In the genomic region with DNA sequence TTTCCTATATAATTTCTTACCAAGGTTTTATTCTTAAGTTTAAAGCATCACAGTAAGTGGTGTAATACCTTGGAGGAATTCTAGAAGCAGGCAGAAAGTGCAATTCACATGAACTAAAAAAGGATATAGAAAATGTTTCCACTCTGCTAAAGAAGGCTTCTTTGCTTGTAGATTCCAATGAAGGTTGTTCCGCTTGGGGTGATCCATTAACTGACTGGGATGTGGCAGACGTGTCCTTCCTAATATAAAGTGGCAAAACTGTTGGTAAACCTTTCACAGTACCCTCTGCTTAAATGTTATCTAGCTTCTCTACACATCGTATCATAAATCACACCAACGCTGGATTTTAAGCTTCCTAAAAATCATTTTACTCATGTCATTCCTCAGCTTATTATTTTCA, we compare ENCODE assay signal across 18 cellular contexts. TPM values are rescaled to one million over a fixed set of nuclear protein-coding genes. Genes with fewer than 3 reads are reported as not detected.
DNase-seq lines count a peak whose midpoint lies in the region; ATAC-seq and TF ChIP-seq lines count a peak whose summit lies in the region.
"Had no signal": no experiment of that assay in that cellular context is flagged by ENCODE, and none has a peak within 500 bp of the region (broad histone marks: within the 10 kb centered on the region; RNA-seq: fewer than 3 reads in every experiment).

No MANE protein-coding gene starts in this region.

- no peaks in the 10 kb centered on the region for H3K9me3 ChIP-seq in breast epithelium
- H3K9me3 ChIP-seq: MG63 had no signal

- no peaks in the 10 kb centered on the region for H3K27me3 Mint-ChIP-seq in activated naive CD8-positive, alpha-beta T cell treated with anti-CD3 and anti-CD28 coated beads, Interleukin-2, amount 50 U/mL, for 24 hours
- peaks cover 7% of the 10 kb centered on the region for H3K27me3 Mint-ChIP-seq in progenitor cell of endocrine pancreas
- peaks cover 3% of the 10 kb centered on the region for H3K27me3 Mint-ChIP-seq in activated CD4-positive, alpha-beta T cell treated with anti-CD3 and anti-CD28 coated beads, Interleukin-2, amount 10 ng/mL, durations not matched to agents 7 days and 5 days
- H3K27me3 Mint-ChIP-seq: B cell had no signal

- H3K36me3 ChIP-seq in breast epithelium = no peaks in the 10 kb centered on the region
- H3K36me3 ChIP-seq: MG63 had no signal

- intact Hi-C loops in breast epithelium (cut with DNase I; ENCODE audit: low total_unique reads) = no loop called here

- no peak overlapping the region for H3K27ac ChIP-seq in breast epithelium
- H3K27ac ChIP-seq: C4-2B, GM23248, RWPE1 had no signal

- in situ Hi-C loops in Caki2 (cut with HindIII; ENCODE audit: low pct_unique_long_range_greater_than_20kb, low sequenced_read_pairs) = no loop called here

- no peak for TF ChIP-seq POLR2A in breast epithelium (IDR thresholded peaks at IDR 0.05)

- ATAC-seq in activated naive CD8-positive, alpha-beta T cell treated with anti-CD3 and anti-CD28 coated beads, Interleukin-2, amount 50 U/mL, for 24 hours = no peak

- CTCF ChIA-PET in activated CD4-positive, alpha-beta T cell treated with anti-CD3 and anti-CD28 coated beads, Interleukin-2, amount 10 ng/mL, durations not matched to agents 7 days and 5 days (lab: Charles Lee) = no interaction called here

- no peak overlapping the region for H3K27ac Mint-ChIP-seq in activated naive CD8-positive, alpha-beta T cell treated with anti-CD3 and anti-CD28 coated beads, Interleukin-2, amount 50 U/mL, for 24 hours
- H3K27ac Mint-ChIP-seq in progenitor cell of endocrine pancreas = no peak overlapping the region
- H3K27ac Mint-ChIP-seq in activated CD4-positive, alpha-beta T cell treated with anti-CD3 and anti-CD28 coated beads, Interleukin-2, amount 10 ng/mL, durations not matched to agents 7 days and 5 days = no peak overlapping the region
- H3K27ac Mint-ChIP-seq: B cell, H9 had no signal

- no peak overlapping the region for H3K4me3 ChIP-seq in breast epithelium
- H3K4me3 ChIP-seq: GM23248, MG63 had no signal

- TF ChIP-seq CTCF in progenitor cell of endocrine pancreas (IDR thresholded peaks at IDR 0.05; ENCODE audit: unreplicated experiment) (no peak), breast epithelium (IDR thresholded peaks at IDR 0.05) (no peak)

- peaks cover 20% of the 10 kb centered on the region for H3K4me1 Mint-ChIP-seq in activated naive CD8-positive, alpha-beta T cell treated with anti-CD3 and anti-CD28 coated beads, Interleukin-2, amount 50 U/mL, for 24 hours
- peaks cover 10% of the 10 kb centered on the region for H3K4me1 Mint-ChIP-seq in progenitor cell of endocrine pancreas (ENCODE audit: low read depth)
- H3K4me1 Mint-ChIP-seq in activated CD4-positive, alpha-beta T cell treated with anti-CD3 and anti-CD28 coated beads, Interleukin-2, amount 10 ng/mL, durations not matched to agents 7 days and 5 days = peaks cover 16% of the 10 kb centered on the region

- H3K4me1 ChIP-seq in breast epithelium = no peaks in the 10 kb centered on the region

- H3K27me3 ChIP-seq in breast epithelium = no peaks in the 10 kb centered on the region
- H3K27me3 ChIP-seq: MG63 had no signal

- peak; percentile 58 for DNase-seq in Caki2 (ENCODE audit: low read depth)
- DNase-seq in activated naive CD8-positive, alpha-beta T cell treated with anti-CD3 and anti-CD28 coated beads, Interleukin-2, amount 50 U/mL, for 24 hours = no peak
- DNase-seq in kidney tubule cell (ENCODE audit: low spot score) = peak; percentile 61
- no peak for DNase-seq in progenitor cell of endocrine pancreas (ENCODE audit: low spot score, unreplicated experiment)
- DNase-seq in SW480 (ENCODE audit: low spot score) = no peak
- no peak for DNase-seq in activated CD4-positive, alpha-beta T cell treated with anti-CD3 and anti-CD28 coated beads, Interleukin-2, amount 10 ng/mL, durations not matched to agents 7 days and 5 days
- no peak for DNase-seq in HuH-7 (ENCODE audit: low spot score)
- no peak for DNase-seq in breast epithelium (ENCODE audit: low spot score in 2 of 2)
- DNase-seq: GM23248, H9, MG63, NCI-H2029 treated with DMSO at 0.1 percent for 48 hours, NCI-H2227 treated with DMSO at 0.1 percent for 48 hours, NCI-H526 treated with DMSO at 0.1 percent for 48 hours, SHP77 had no signal

- no peaks in the 10 kb centered on the region for H3K9me3 Mint-ChIP-seq in activated naive CD8-positive, alpha-beta T cell treated with anti-CD3 and anti-CD28 coated beads, Interleukin-2, amount 50 U/mL, for 24 hours
- H3K9me3 Mint-ChIP-seq in progenitor cell of endocrine pancreas (ENCODE audit: low read depth) = no peaks in the 10 kb centered on the region
- H3K9me3 Mint-ChIP-seq in activated CD4-positive, alpha-beta T cell treated with anti-CD3 and anti-CD28 coated beads, Interleukin-2, amount 10 ng/mL, durations not matched to agents 7 days and 5 days = peaks cover 2% of the 10 kb centered on the region
- H3K9me3 Mint-ChIP-seq: H9 had no signal

- POLR2A ChIA-PET in activated CD4-positive, alpha-beta T cell treated with anti-CD3 and anti-CD28 coated beads, Interleukin-2, amount 10 ng/mL, durations not matched to agents 7 days and 5 days (lab: Charles Lee) = no interaction called here

- peak overlapping the region; percentile 61 for H3K4me3 Mint-ChIP-seq in activated naive CD8-positive, alpha-beta T cell treated with anti-CD3 and anti-CD28 coated beads, Interleukin-2, amount 50 U/mL, for 24 hours
- H3K4me3 Mint-ChIP-seq in progenitor cell of endocrine pancreas (ENCODE audit: low read depth) = peak overlapping the region; percentile 98
- no peak overlapping the region for H3K4me3 Mint-ChIP-seq in activated CD4-positive, alpha-beta T cell treated with anti-CD3 and anti-CD28 coated beads, Interleukin-2, amount 10 ng/mL, durations not matched to agents 7 days and 5 days

- peaks cover 17% of the 10 kb centered on the region for H3K36me3 Mint-ChIP-seq in activated naive CD8-positive, alpha-beta T cell treated with anti-CD3 and anti-CD28 coated beads, Interleukin-2, amount 50 U/mL, for 24 hours (ENCODE audit: low read depth)
- H3K36me3 Mint-ChIP-seq in progenitor cell of endocrine pancreas (ENCODE audit: insufficient read depth) = peaks cover 9% of the 10 kb centered on the region
- H3K36me3 Mint-ChIP-seq in activated CD4-positive, alpha-beta T cell treated with anti-CD3 and anti-CD28 coated beads, Interleukin-2, amount 10 ng/mL, durations not matched to agents 7 days and 5 days (ENCODE audit: low read depth) = peaks cover 18% of the 10 kb centered on the region

RNA-seq across cellular contexts. Expression of gene ZC3HC1, which starts 2.3 kb away (rescaled TPM):
- total RNA-seq in Caki2 (2014; rRNA removed; shearing (Covaris generic); ENCODE audit: low replicate concordance) = 30.1 and 36.3 TPM in 2 replicates
- total RNA-seq in progenitor cell of endocrine pancreas (31.1 and 32.0 TPM in 2 replicates), breast epithelium (10 to 100 TPM in 1 of 3 donors, 1 to 10 TPM in 2; 8.8 to 18.9 (median 9.4) TPM)
- 10 to 100 TPM; 19.4 to 20.2 TPM for total RNA-seq in activated CD4-positive, alpha-beta T cell treated with anti-CD3 and anti-CD28 coated beads, Interleukin-2, amount 10 ng/mL, durations not matched to agents 7 days and 5 days

RNA-seq across cellular contexts. Expression of gene KLHDC10, which starts 21.4 kb away (rescaled TPM):
- 15.0 and 17.8 TPM in 2 replicates for total RNA-seq in Caki2 (2014; rRNA removed; shearing (Covaris generic); ENCODE audit: low replicate concordance)
- total RNA-seq in progenitor cell of endocrine pancreas = 50.1 and 50.8 TPM in 2 replicates
- 10 to 100 TPM; 14.6 to 16.7 TPM for total RNA-seq in activated CD4-positive, alpha-beta T cell treated with anti-CD3 and anti-CD28 coated beads, Interleukin-2, amount 10 ng/mL, durations not matched to agents 7 days and 5 days
- 10 to 100 TPM; 23.3 to 28.0 (median 28.0) TPM for total RNA-seq in breast epithelium

Comparison
In these comparisons a context has a peak if more than half of its experiments do, and no peak if none do; other contexts are left out.
1. DNase-seq: peak in Caki2 (single experiment) and kidney tubule cell (single experiment); none in activated naive CD8-positive, alpha-beta T cell treated with anti-CD3 and anti-CD28 coated beads, Interleukin-2, amount 50 U/mL, for 24 hours (single experiment), progenitor cell of endocrine pancreas (single experiment), SW480 (single experiment), activated CD4-positive, alpha-beta T cell treated with anti-CD3 and anti-CD28 coated beads, Interleukin-2, amount 10 ng/mL, durations not matched to agents 7 days and 5 days (single experiment), HuH-7 (single experiment) and breast epithelium (0 of 2).